14 cellular contexts compared by ENCODE assay signal in genomic region chr3:54180926-54181325, GRCh38. TPM values are rescaled to one million over a fixed set of nuclear protein-coding genes. Genes with fewer than 3 reads are reported as not detected.
"Had no signal": no experiment of that assay in that cellular context is flagged by ENCODE, and none has a peak within 500 bp of the region (broad histone marks: within the 10 kb centered on the region; RNA-seq: fewer than 3 reads in every experiment).

No MANE protein-coding gene starts in this region.

- DNase-seq: effector memory CD4-positive, alpha-beta T cell; gastrocnemius medialis; heart right ventricle; hypothalamus; kidney glomerular epithelial cell; mucosa of descending colon; naive thymus-derived CD8-positive, alpha-beta T cell; psoas muscle; retina; right lobe of liver; stimulated activated CD4-positive, alpha-beta T cell treated with anti-CD3 and anti-CD28 coated beads, Interleukin-4, amount 100 ng/mL, for 1 hour; stimulated activated CD8-positive, alpha-beta memory T cell treated with anti-CD3 and anti-CD28 coated beads, Interleukin-4, amount 100 ng/mL, for 48 hours; stimulated activated naive CD8-positive, alpha-beta T cell treated with anti-CD3 and anti-CD28 coated beads, Interleukin-15, Interleukin-2, amounts not matched to agents 100 U/mL and 50 U/mL, for 24 hours; thyroid gland had no signal

RNA-seq across cellular contexts. Expression of gene CACNA2D3, which starts 58.6 kb away (rescaled TPM):
- total RNA-seq: naive thymus-derived CD8-positive, alpha-beta T cell had no signal
